In genomic region chr12:67991158-67991557, GRCh38 we compare ENCODE assay signal across 9 cellular contexts. TPM values are rescaled to one million over a fixed set of nuclear protein-coding genes. Genes with fewer than 3 reads are reported as not detected.
A peak's percentile ranks its signal among the peaks of the same experiment; 100 is the strongest.
DNase-seq lines count a peak whose midpoint lies in the region; ATAC-seq and TF ChIP-seq lines count a peak whose summit lies in the region.
"Had no signal": no experiment of that assay in that cellular context is flagged by ENCODE, and none has a peak within 500 bp of the region (broad histone marks: within the 10 kb centered on the region; RNA-seq: fewer than 3 reads in every experiment).

No MANE protein-coding gene starts in this region.

- intact Hi-C loops in mammary epithelial cell (cut with micrococcal nuclease): no loop called here

- 78% methylated on average over 4 of the region's 4 CpGs for WGBS in suprapubic skin
- 65% methylated on average over 4 of the region's 4 CpGs for WGBS in mammary epithelial cell (ENCODE audit: low coverage, missing lambda C conversion rate)

- DNase-seq in NCI-H82 (lab: John Stamatoyannopoulos, UW) (peak; percentile 1), NCI-H82 treated with DMSO at 0.1 percent for 48 hours (lab: John Stamatoyannopoulos, UW; ENCODE audit: unreplicated experiment) (no peak), activated T-cell treated with anti-CD3 and anti-CD28 coated beads for 48 hours (ENCODE audit: low read depth) (peak; percentile 3), suprapubic skin (ENCODE audit: low spot score in 2 of 2) (no peak), mammary epithelial cell (no peak), NCI-H128 (lab: John Stamatoyannopoulos, UW; ENCODE audit: unreplicated experiment) (no peak)
- peak; percentile 1 to 13 for DNase-seq in stimulated activated CD8-positive, alpha-beta memory T cell treated with anti-CD3 and anti-CD28 coated beads, Interleukin-2, amount 100 ng/mL, for 48 hours (ENCODE audit: low read depth in 2 of 2)

- H3K27me3 ChIP-seq in suprapubic skin (no peaks in the 10 kb centered on the region), mammary epithelial cell (ENCODE audit: insufficient read depth, low read length) (peaks cover 2% of the 10 kb centered on the region)

- TF ChIP-seq CTCF in suprapubic skin (IDR thresholded peaks at IDR 0.05) (no peak), mammary epithelial cell (conservative IDR thresholded peaks at IDR 0.05 in 1 of 2, IDR thresholded peaks at IDR 0.05 in 1 of 2; ENCODE audit: extremely low read depth in 1 of 2, insufficient read depth in 1 of 2, low read depth in 1 of 2, low read length in 2 of 2) (no peak)

- dilution Hi-C loops in mammary epithelial cell (cut with HindIII; ENCODE audit: low sequenced_read_pairs): no loop called here

- H3K27ac ChIP-seq in suprapubic skin (no peak overlapping the region), mammary epithelial cell (ENCODE audit: insufficient read depth, low read depth, low read length) (no peak overlapping the region)
- H3K27ac ChIP-seq: 22Rv1 had no signal

- H3K4me1 ChIP-seq in suprapubic skin: no peaks in the 10 kb centered on the region
- H3K4me1 ChIP-seq in mammary epithelial cell (ENCODE audit: insufficient read depth, low read length): no peaks in the 10 kb centered on the region

- H4K20me1 ChIP-seq in mammary epithelial cell (ENCODE audit: insufficient read depth, low read length): no peaks in the 10 kb centered on the region

- H2AFZ ChIP-seq in mammary epithelial cell (ENCODE audit: low read depth, low read length): no peak overlapping the region

- CTCF ChIA-PET in mammary epithelial cell (lab: Charles Lee; ENCODE audit: low non-redundant PET): no interaction called here

- H3K4me2 ChIP-seq in mammary epithelial cell (ENCODE audit: insufficient read depth, low read depth, low read length): no peak overlapping the region

- H3K4me3 ChIP-seq in suprapubic skin (no peak overlapping the region), mammary epithelial cell (replicated peaks in 1 of 3; ENCODE audit: insufficient read depth in 1 of 3, low read depth in 2 of 3, low read length in 3 of 3) (no peak overlapping the region)

- in situ Hi-C loops in mammary epithelial cell (cut with MboI; ENCODE audit: low sequenced_read_pairs in 2 of 2): no loop called here

- peak; percentile 62 for ATAC-seq in HG03103 (IDR thresholded peaks at IDR 0.05; ENCODE audit: low read depth, unreplicated experiment)

- TF ChIP-seq EP300 in suprapubic skin (IDR thresholded peaks at IDR 0.05): no peak

- H3K36me3 ChIP-seq in suprapubic skin (no peaks in the 10 kb centered on the region), mammary epithelial cell (ENCODE audit: insufficient read depth, low read length) (no peaks in the 10 kb centered on the region)

- no peak for TF ChIP-seq POLR2A in suprapubic skin (IDR thresholded peaks at IDR 0.05)

- no peak overlapping the region for H3K9ac ChIP-seq in mammary epithelial cell (ENCODE audit: insufficient read depth, low read length)

- no peaks in the 10 kb centered on the region for H3K9me3 ChIP-seq in suprapubic skin
- no peaks in the 10 kb centered on the region for H3K9me3 ChIP-seq in mammary epithelial cell (replicated peaks; ENCODE audit: insufficient read depth, low read length)

- H3K79me2 ChIP-seq in mammary epithelial cell (ENCODE audit: insufficient read depth, low read length): no peaks in the 10 kb centered on the region

- no TSS peak for BruUV-seq in mammary epithelial cell (replicated peaks; lab: Mats Ljungman, UMichigan)

RNA-seq across cellular contexts. Expression of gene IFNG-AS1, which starts 1.9 kb away (rescaled TPM):
- total RNA-seq in suprapubic skin (not detected), mammary epithelial cell (not detected)
- polyA plus RNA-seq in mammary epithelial cell: not detected
- polyA minus RNA-seq in mammary epithelial cell: not detected

Comparison
In these comparisons a context has a peak if more than half of its experiments do, and no peak if none do; other contexts are left out.
1. DNase-seq: peak in NCI-H82 (single experiment), activated T-cell treated with anti-CD3 and anti-CD28 coated beads for 48 hours (single experiment) and stimulated activated CD8-positive, alpha-beta memory T cell treated with anti-CD3 and anti-CD28 coated beads, Interleukin-2, amount 100 ng/mL, for 48 hours (2 of 2); none in NCI-H82 treated with DMSO at 0.1 percent for 48 hours (single experiment), suprapubic skin (0 of 2), mammary epithelial cell (single experiment) and NCI-H128 (single experiment).